Comparison of ENCODE assay signal across 1 cellular context in the genomic region with DNA sequence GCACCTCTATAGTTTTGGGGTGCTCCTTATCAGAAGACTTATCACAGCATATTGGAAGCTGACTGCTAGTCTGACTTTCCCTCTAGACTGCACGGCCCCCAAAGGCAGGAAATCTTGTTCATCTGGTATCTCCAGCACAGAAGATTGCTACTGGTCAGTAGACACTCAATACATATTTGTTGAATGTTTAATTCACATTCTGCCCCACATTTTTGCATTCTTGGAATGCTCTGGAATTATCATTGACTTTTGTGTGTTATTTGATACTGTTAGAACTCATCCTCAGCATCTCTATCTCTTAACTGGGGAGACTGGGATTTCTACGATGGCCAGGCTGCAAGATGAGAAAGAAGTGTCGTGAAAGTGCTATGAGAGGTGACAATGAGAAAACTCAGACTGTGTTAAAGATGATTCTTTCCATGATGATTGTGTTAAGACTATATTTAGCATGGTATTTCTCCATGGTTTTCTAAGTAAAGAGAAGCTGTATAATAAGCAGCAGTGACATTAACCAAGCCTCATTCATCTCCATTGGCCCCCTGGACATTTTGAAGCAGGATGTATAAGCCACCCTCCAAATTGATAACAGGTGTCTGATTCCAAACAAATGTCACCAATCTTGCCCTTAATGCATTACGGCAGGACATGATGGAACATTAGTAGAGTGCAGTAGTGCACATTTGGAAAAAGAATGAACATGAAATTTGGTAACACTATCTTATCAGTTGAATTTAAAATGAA.
TF ChIP-seq lines count a peak whose summit lies in the region.

No MANE protein-coding gene starts in this region.

TF ChIP-seq in GM23338, 12 proteins besides CTCF, POLR2A, EP300 and RAD21 (continued from another document):
- TF ChIP-seq ZNF462 (CRISPR knock-in tag; IDR thresholded peaks at IDR 0.05) (no peak), STAT1 (IDR thresholded peaks at IDR 0.05; ENCODE audit: unreplicated experiment) (no peak), EZH2 (IDR thresholded peaks at IDR 0.05; ENCODE audit: low read depth, unreplicated experiment) (no peak), JUNB (IDR thresholded peaks at IDR 0.05; ENCODE audit: unreplicated experiment) (no peak), CREB1 (CRISPR knock-in tag; IDR thresholded peaks at IDR 0.05; ENCODE audit: low read depth) (no peak)
TF ChIP-seq in GM23338: peak in this region for 0.
